Comparison of ENCODE assay signal across 12 cellular contexts in the genomic region with DNA sequence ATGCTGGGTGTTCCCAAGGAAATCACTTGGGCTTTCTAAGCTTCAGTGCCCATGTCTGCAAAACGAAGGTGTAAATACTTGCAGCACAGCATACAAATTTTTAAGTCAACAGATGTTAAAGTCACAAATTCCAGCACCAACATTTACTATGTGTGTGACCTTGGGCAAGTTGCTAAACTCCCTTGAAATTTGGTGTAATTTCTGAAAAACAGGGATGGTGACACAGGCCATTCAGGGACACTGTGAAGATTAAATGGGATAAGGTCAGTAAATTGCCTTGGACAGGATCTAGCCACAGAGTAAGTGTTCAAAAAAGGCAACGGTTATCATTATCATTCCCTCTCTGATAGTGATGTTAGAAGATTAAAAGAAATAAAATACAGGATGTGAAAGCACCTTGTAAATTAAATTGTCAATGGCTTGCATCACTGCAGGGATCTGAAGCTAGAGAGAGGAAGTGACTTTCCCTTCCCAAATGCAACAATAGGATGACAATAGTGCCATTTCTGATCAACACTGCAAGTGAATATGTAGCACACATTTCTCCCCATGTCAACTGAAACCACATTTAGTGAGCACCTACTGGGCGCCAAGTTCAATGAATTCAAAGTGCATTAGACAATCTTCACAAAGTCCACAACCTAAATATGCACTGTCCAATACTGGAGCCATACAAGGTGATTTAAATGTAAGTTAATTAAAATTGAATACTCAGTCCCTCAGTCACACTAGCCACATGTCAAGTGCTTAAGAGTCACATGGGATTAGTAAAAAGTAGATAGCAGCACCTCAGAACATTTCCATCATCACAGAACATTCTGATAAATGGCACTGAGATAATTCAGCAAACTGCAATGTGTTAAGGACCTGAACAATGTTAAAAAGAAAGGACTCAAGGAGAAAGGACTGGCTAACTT.
A peak's percentile ranks its signal among the peaks of the same experiment; 100 is the strongest.
DNase-seq lines count a peak whose midpoint lies in the region; ATAC-seq and TF ChIP-seq lines count a peak whose summit lies in the region.
"Had no signal": no experiment of that assay in that cellular context is flagged by ENCODE, and none has a peak within 500 bp of the region (broad histone marks: within the 10 kb centered on the region; RNA-seq: fewer than 3 reads in every experiment).

No MANE protein-coding gene starts in this region.

- H4K5ac ChIP-seq in mesendoderm (ENCODE audit: low read length), result no peak overlapping the region

- TF ChIP-seq POLR2A in gastrocnemius medialis (IDR thresholded peaks at IDR 0.05), result no peak

- peak overlapping the region; percentile 19 for H3K4me3 Mint-ChIP-seq in activated B cell treated with CpG ODN at 0.5 μM for 24 hours
- H3K4me3 Mint-ChIP-seq: CD8-positive, alpha-beta memory T cell; type B pancreatic cell had no signal

- TF ChIP-seq CTCF in activated B cell treated with CpG ODN at 0.5 μM for 24 hours (IDR thresholded peaks at IDR 0.05), result no peak
- no peak for TF ChIP-seq CTCF in gastrocnemius medialis (IDR thresholded peaks at IDR 0.05 in 4 of 5, conservative IDR thresholded peaks at IDR 0.05 in 1 of 5)

- peak overlapping the region; percentile 12; the same call in 1 of the 2 replicates for H3K9ac ChIP-seq in BLaER1
- no peak overlapping the region for H3K9ac ChIP-seq in mesendoderm (ENCODE audit: low read length)

- no peak overlapping the region for H2BK120ac ChIP-seq in mesendoderm (ENCODE audit: low read depth, low read length)

- no peaks in the 10 kb centered on the region for H3K79me2 ChIP-seq in mesendoderm (ENCODE audit: control insufficient read depth, insufficient read depth, low read length)

- H3K27me3 ChIP-seq in BLaER1 (no peaks in the 10 kb centered on the region), right cardiac atrium (ENCODE audit: control insufficient read depth, insufficient read depth) (no peaks in the 10 kb centered on the region), gastrocnemius medialis (no peaks in the 10 kb centered on the region), mesendoderm (ENCODE audit: insufficient read depth, low read length, poor library complexity) (no peaks in the 10 kb centered on the region)

- peaks cover 32% of the 10 kb centered on the region for H3K4me1 Mint-ChIP-seq in activated B cell treated with CpG ODN at 0.5 μM for 24 hours

- no peaks in the 10 kb centered on the region for H3K9me3 ChIP-seq in BLaER1
- H3K9me3 ChIP-seq in right cardiac atrium (ENCODE audit: control insufficient read depth, low read length), result no peaks in the 10 kb centered on the region
- H3K9me3 ChIP-seq in gastrocnemius medialis, result no peaks in the 10 kb centered on the region

- peaks cover 3% of the 10 kb centered on the region for H3K79me1 ChIP-seq in mesendoderm (ENCODE audit: low read length)

- ATAC-seq in activated B cell treated with CpG ODN at 0.5 μM for 24 hours (ENCODE audit: low read depth) (no peak), right cardiac atrium (peak; percentile 31 to 51), HG02840 (IDR thresholded peaks at IDR 0.05; ENCODE audit: low FRiP score, unreplicated experiment) (no peak), gastrocnemius medialis (no peak)

- H3K4ac ChIP-seq in mesendoderm (ENCODE audit: low read depth, low read length), result no peak overlapping the region

- H3K4me1 ChIP-seq in BLaER1 (peaks cover 76% of the 10 kb centered on the region), right cardiac atrium (ENCODE audit: control insufficient read depth, insufficient read depth, low read length) (peaks cover 7% of the 10 kb centered on the region), gastrocnemius medialis (no peaks in the 10 kb centered on the region), mesendoderm (ENCODE audit: control insufficient read depth, low read depth, low read length) (peaks cover 2% of the 10 kb centered on the region)

- H3K23ac ChIP-seq in mesendoderm (ENCODE audit: low read length), result no peak overlapping the region

- H2BK5ac ChIP-seq in mesendoderm (ENCODE audit: low read length), result no peak overlapping the region

- H3K27me3 Mint-ChIP-seq in activated B cell treated with CpG ODN at 0.5 μM for 24 hours, result no peaks in the 10 kb centered on the region
- H3K27me3 Mint-ChIP-seq: CD8-positive, alpha-beta memory T cell; type B pancreatic cell had no signal

- H2BK15ac ChIP-seq in mesendoderm (replicated peaks; ENCODE audit: low read depth), result no peak overlapping the region

- no peak overlapping the region for H4K8ac ChIP-seq in mesendoderm (ENCODE audit: low read depth, low read length)

- 61% methylated on average over 3 of the region's 3 CpGs for WGBS in right cardiac atrium
- WGBS in mesendoderm (ENCODE audit: extremely low coverage, insufficient coverage, low lambda C conversion rate), result no CpG with 5 or more reads among the region's 3 CpGs

- H3K56ac ChIP-seq in mesendoderm (ENCODE audit: low read length), result no peak overlapping the region

- intact Hi-C loops in activated B cell treated with CpG ODN at 0.5 μM for 24 hours (cut with micrococcal nuclease), result loop anchor here (1.0 to 2.0 kb wide), 3 partner anchors 29 to 80 kb away; no protein-coding TSS in a partner anchor
- intact Hi-C loops in right cardiac atrium (cut with DNase I), result no loop called here
- intact Hi-C loops in gastrocnemius medialis (cut with DNase I; ENCODE audit: low total_unique reads), result no loop called here

- H3K36me3 Mint-ChIP-seq in activated B cell treated with CpG ODN at 0.5 μM for 24 hours (ENCODE audit: low read depth), result peaks cover 21% of the 10 kb centered on the region

- POLR2A ChIA-PET in activated B cell treated with CpG ODN at 0.5 μM for 24 hours (lab: Charles Lee), result interaction anchor here (0.6 to 1.1 kb wide), 2 partner anchors 40 to 45 kb away, joined by 5 read pairs; no protein-coding TSS in a partner anchor

- H3K4me3 ChIP-seq in BLaER1 (no peak overlapping the region), right cardiac atrium (ENCODE audit: low read length) (no peak overlapping the region), gastrocnemius medialis (no peak overlapping the region), mesendoderm (ENCODE audit: low read length) (no peak overlapping the region)

- H3K4me2 ChIP-seq in BLaER1 (peak overlapping the region; percentile 57), mesendoderm (ENCODE audit: low read length) (no peak overlapping the region)

- in situ Hi-C loops in gastrocnemius medialis (cut with MboI; ENCODE audit: low sequenced_read_pairs in 4 of 4), result no loop called here

- peak; percentile 49 for DNase-seq in CD1c-positive myeloid dendritic cell (ENCODE audit: extremely low spot score)
- no peak for DNase-seq in activated B cell treated with CpG ODN at 0.5 μM for 24 hours
- no peak for DNase-seq in right cardiac atrium
- no peak for DNase-seq in gastrocnemius medialis
- DNase-seq in mesendoderm, result no peak
- DNase-seq: CD8-positive, alpha-beta memory T cell; NCI-H2081; NCI-H69; T1000 had no signal

- H3K27ac ChIP-seq in BLaER1 (peak overlapping the region; percentile 50), right cardiac atrium (ENCODE audit: low read length) (peak overlapping the region; percentile 49), gastrocnemius medialis (no peak overlapping the region), mesendoderm (ENCODE audit: low read depth, low read length) (no peak overlapping the region)

- CTCF ChIA-PET in activated B cell treated with CpG ODN at 0.5 μM for 24 hours (lab: Charles Lee), result interaction anchor here (0.8 to 1.2 kb wide), 2 partner anchors 141 to 180 kb away, joined by 3 to 4 read pairs; no protein-coding TSS in a partner anchor

- no peak overlapping the region for H2AK5ac ChIP-seq in mesendoderm (ENCODE audit: low read length)

- no peaks in the 10 kb centered on the region for H4K20me1 ChIP-seq in BLaER1

- no peak overlapping the region for H3K18ac ChIP-seq in mesendoderm (ENCODE audit: low read length)

- H3K27ac Mint-ChIP-seq in activated B cell treated with CpG ODN at 0.5 μM for 24 hours, result no peak overlapping the region
- H3K27ac Mint-ChIP-seq: type B pancreatic cell had no signal

- peaks cover 83% of the 10 kb centered on the region for H3K36me3 ChIP-seq in BLaER1
- no peaks in the 10 kb centered on the region for H3K36me3 ChIP-seq in gastrocnemius medialis
- no peaks in the 10 kb centered on the region for H3K36me3 ChIP-seq in mesendoderm (ENCODE audit: control insufficient read depth, insufficient read depth, low read length)

- no peaks in the 10 kb centered on the region for H3K9me3 Mint-ChIP-seq in activated B cell treated with CpG ODN at 0.5 μM for 24 hours
- H3K9me3 Mint-ChIP-seq: CD8-positive, alpha-beta memory T cell; type B pancreatic cell had no signal

Comparison
In these comparisons a context has a peak if more than half of its experiments do, and no peak if none do; other contexts are left out.
1. H3K27ac ChIP-seq: peak in BLaER1 (single experiment) and right cardiac atrium (single experiment); none in gastrocnemius medialis (0 of 4) and mesendoderm (single experiment).
2. ATAC-seq: peak in right cardiac atrium (2 of 2); none in activated B cell treated with CpG ODN at 0.5 μM for 24 hours (single experiment), HG02840 (single experiment) and gastrocnemius medialis (0 of 2).